Comparison of ENCODE assay signal across 8 cellular contexts in genomic region chr15:45399381-45400212, GRCh38. TPM values are rescaled to one million over a fixed set of nuclear protein-coding genes. Genes with fewer than 3 reads are reported as not detected.
A peak's percentile ranks its signal among the peaks of the same experiment; 100 is the strongest.
DNase-seq lines count a peak whose midpoint lies in the region; ATAC-seq and TF ChIP-seq lines count a peak whose summit lies in the region.

No MANE protein-coding gene starts in this region.

- H3K4me3 ChIP-seq in breast epithelium: no peak overlapping the region

- TF ChIP-seq CTCF in GM12873 (IDR thresholded peaks at IDR 0.05; ENCODE audit: insufficient read depth, low read depth, low read length, missing control alignments) (peak; percentile 71), breast epithelium (IDR thresholded peaks at IDR 0.05) (peak; percentile 26 to 69 (median 68))

- peak; percentile 57 for DNase-seq in AG08396 (ENCODE audit: low spot score)
- peak; percentile 52 for DNase-seq in NCI-H460 (ENCODE audit: extremely low read depth, low read depth)
- DNase-seq in breast epithelium (ENCODE audit: low spot score in 2 of 2): no peak
- DNase-seq in lung microvascular endothelial cell (ENCODE audit: low read depth in 2 of 2): peak; percentile 66 to 78
- DNase-seq in HuH-7.5 (ENCODE audit: low spot score): no peak

- no peaks in the 10 kb centered on the region for H3K9me3 ChIP-seq in breast epithelium

- TF ChIP-seq POLR2A in breast epithelium (IDR thresholded peaks at IDR 0.05): no peak

- H3K36me3 ChIP-seq in breast epithelium: no peaks in the 10 kb centered on the region

- ATAC-seq in HG02759 (IDR thresholded peaks at IDR 0.05; ENCODE audit: unreplicated experiment) (no peak), HG03135 (IDR thresholded peaks at IDR 0.05; ENCODE audit: unreplicated experiment) (no peak)

- H3K4me1 ChIP-seq in breast epithelium: peaks cover 0 to 7% of the 10 kb centered on the region in 2 donors

- no peak overlapping the region for H3K27ac ChIP-seq in breast epithelium

- intact Hi-C loops in breast epithelium (cut with DNase I; ENCODE audit: low total_unique reads): loop anchor here (10.0 kb wide), 1 partner anchor 205 kb away; no protein-coding TSS in a partner anchor

- no peaks in the 10 kb centered on the region for H3K27me3 ChIP-seq in breast epithelium

RNA-seq across cellular contexts. Expression of gene GATM, which starts 21.3 kb away (rescaled TPM):
- total RNA-seq in NCI-H460 (2014; rRNA removed; shearing (Covaris generic)): 0.25 and 0.78 TPM in 2 replicates
- not detected in 2 replicates for polyA plus RNA-seq in NCI-H460 (2014; cell fraction: nucleus; rRNA removed)
- 10 to 100 TPM in 2 of 3 donors, 1 to 10 TPM in 1; 8.8 to 31.5 (median 22.8) TPM for total RNA-seq in breast epithelium
- total RNA-seq in lung microvascular endothelial cell: 0.20 and 0.44 TPM in 2 replicates

Comparison
In these comparisons a context has a peak if more than half of its experiments do, and no peak if none do; other contexts are left out.
1. DNase-seq: peak in AG08396 (single experiment), NCI-H460 (single experiment) and lung microvascular endothelial cell (2 of 2); none in breast epithelium (0 of 2) and HuH-7.5 (single experiment).